ENCODE assay signal across 18 cellular contexts in genomic region chr1:14136152-14136763, GRCh38.
DNase-seq lines count a peak whose midpoint lies in the region; ATAC-seq, FAIRE-seq and TF ChIP-seq lines count a peak whose summit lies in the region.
"Had no signal": no experiment of that assay in that cellular context is flagged by ENCODE, and none has a peak within 500 bp of the region (broad histone marks: within the 10 kb centered on the region; RNA-seq: fewer than 3 reads in every experiment).

No MANE protein-coding gene starts in this region.

- no peak for FAIRE-seq in astrocyte (lab: Jason Lieb, UNC)

- DNase-seq in DMS79 treated with DMSO at 0.1 percent for 48 hours (lab: John Stamatoyannopoulos, UW) = peak; percentile 11
- DNase-seq in DMS79 (lab: John Stamatoyannopoulos, UW) = no peak
- DNase-seq in astrocyte (ENCODE audit: low read depth) = no peak
- peak; percentile 90 for DNase-seq in iPS DF 19.7 (ENCODE audit: low read depth, low spot score)
- no peak for DNase-seq in sciatic nerve (ENCODE audit: low spot score)
- DNase-seq: CD8-positive, alpha-beta memory T cell; EL; NCI-H1105 treated with DMSO at 0.1 percent for 48 hours; NCI-H187; NCI-H524; SJCRH30; SW 1271 had no signal

- H3K4me2 ChIP-seq in astrocyte (ENCODE audit: low read length) = no peak overlapping the region
- H3K4me2 ChIP-seq: KMS-11 had no signal

- no peaks in the 10 kb centered on the region for H3K36me3 Mint-ChIP-seq in astrocyte (ENCODE audit: low read depth, unreplicated experiment)
- H3K36me3 Mint-ChIP-seq: CD8-positive, alpha-beta memory T cell had no signal

- no peaks in the 10 kb centered on the region for H3K9me3 ChIP-seq in astrocyte (ENCODE audit: insufficient read depth, low read depth, low read length)
- H3K9me3 ChIP-seq: SJCRH30 had no signal

- no peak for TF ChIP-seq CTCF in astrocyte (IDR thresholded peaks at IDR 0.05; ENCODE audit: insufficient read depth, low read depth, low read length)

- peaks cover 1% of the 10 kb centered on the region for H3K4me1 ChIP-seq in astrocyte (ENCODE audit: insufficient read depth, low read length)
- H3K4me1 ChIP-seq: SJCRH30 had no signal

- intact Hi-C loops in sciatic nerve (cut with DNase I) = no loop called here

- no peak overlapping the region for H3K4me3 Mint-ChIP-seq in astrocyte (ENCODE audit: unreplicated experiment)
- H3K4me3 Mint-ChIP-seq: CD8-positive, alpha-beta memory T cell had no signal

- H2AFZ ChIP-seq in astrocyte (ENCODE audit: low read depth, low read length) = no peak overlapping the region

- no peaks in the 10 kb centered on the region for H3K27me3 ChIP-seq in astrocyte (ENCODE audit: insufficient read depth, low read length)

- no peak overlapping the region for H3K9ac ChIP-seq in astrocyte (ENCODE audit: low read length)
- H3K9ac ChIP-seq: KMS-11 had no signal

- no peaks in the 10 kb centered on the region for H4K20me1 ChIP-seq in astrocyte (ENCODE audit: insufficient read depth, low read length)

- H3K27ac Mint-ChIP-seq in astrocyte (ENCODE audit: unreplicated experiment) = peak overlapping the region; percentile 27
- H3K27ac Mint-ChIP-seq: CD8-positive, alpha-beta memory T cell had no signal

- H3K9me3 Mint-ChIP-seq in astrocyte (ENCODE audit: unreplicated experiment) = no peaks in the 10 kb centered on the region

- H3K36me3 ChIP-seq in astrocyte (ENCODE audit: insufficient read depth, low read length) = no peaks in the 10 kb centered on the region
- H3K36me3 ChIP-seq: SJCRH30 had no signal

- H3K4me3 ChIP-seq in astrocyte (ENCODE audit: insufficient read depth, low read depth, low read length) (no peak overlapping the region), skin epidermis (no peak overlapping the region)
- H3K4me3 ChIP-seq: SJCRH30 had no signal

- H3K79me2 ChIP-seq in astrocyte (ENCODE audit: insufficient read depth, low read length) = no peaks in the 10 kb centered on the region

- no peaks in the 10 kb centered on the region for H3K27me3 Mint-ChIP-seq in astrocyte (ENCODE audit: low read depth, unreplicated experiment)

- peaks cover 19% of the 10 kb centered on the region for H3K4me1 Mint-ChIP-seq in astrocyte (ENCODE audit: low read depth, unreplicated experiment)
- H3K4me1 Mint-ChIP-seq: CD8-positive, alpha-beta memory T cell had no signal

- H3K27ac ChIP-seq in astrocyte (ENCODE audit: low read depth, low read length) (no peak overlapping the region), skin epidermis (peak overlapping the region in 14 of 21 experiments; percentile 24 to 90 (median 62))
- H3K27ac ChIP-seq: 22Rv1, HL-60, KMS-11, SJCRH30 had no signal

- ATAC-seq in HG03025 (IDR thresholded peaks at IDR 0.05; ENCODE audit: low FRiP score, unreplicated experiment) = no peak
- ATAC-seq in sciatic nerve = no peak
- no peak for ATAC-seq in HG02981 (IDR thresholded peaks at IDR 0.05; ENCODE audit: unreplicated experiment)

Comparison
In these comparisons a context has a peak if more than half of its experiments do, and no peak if none do; other contexts are left out.
1. DNase-seq: peak in DMS79 treated with DMSO at 0.1 percent for 48 hours (single experiment) and iPS DF 19.7 (single experiment); none in DMS79 (single experiment), astrocyte (single experiment) and sciatic nerve (single experiment).